In genomic region chr3:104835376-104835775, GRCh38 we compare ENCODE assay signal across 19 cellular contexts.
DNase-seq lines count a peak whose midpoint lies in the region; ATAC-seq, FAIRE-seq and TF ChIP-seq lines count a peak whose summit lies in the region.
"Had no signal": no experiment of that assay in that cellular context is flagged by ENCODE, and none has a peak within 500 bp of the region (broad histone marks: within the 10 kb centered on the region; RNA-seq: fewer than 3 reads in every experiment).

No MANE protein-coding gene starts in this region.

- no peak overlapping the region for H3K14ac ChIP-seq in mesenchymal stem cell (ENCODE audit: low read length in 2 of 2)

- no peak overlapping the region for H3K23ac ChIP-seq in mesenchymal stem cell (ENCODE audit: low read length in 2 of 2)

- H4K20me1 ChIP-seq in GM23338 (replicated peaks; ENCODE audit: insufficient read depth) = no peaks in the 10 kb centered on the region
- H4K20me1 ChIP-seq in endothelial cell of umbilical vein (replicated peaks; ENCODE audit: control insufficient read depth, extremely low read depth, insufficient read depth, low read length) = no peaks in the 10 kb centered on the region
- H4K20me1 ChIP-seq: BLaER1 had no signal

- H2BK5ac ChIP-seq in mesenchymal stem cell (ENCODE audit: low read depth, low read length, poor library complexity, severe bottlenecking) = no peak overlapping the region

- no peak overlapping the region for H3K4ac ChIP-seq in mesenchymal stem cell (ENCODE audit: low read depth in 1 of 2, low read length in 2 of 2)

- no peak overlapping the region for H3K4me3 Mint-ChIP-seq in GM23338
- H3K4me3 Mint-ChIP-seq: B cell; CD4-positive, CD25-positive, alpha-beta regulatory T cell; CD8-positive, alpha-beta T cell had no signal

- H3K4me3 ChIP-seq in GM23338 (no peak overlapping the region), HUES64 (ENCODE audit: low read length) (no peak overlapping the region), endothelial cell of umbilical vein (replicated peaks in 1 of 3; ENCODE audit: insufficient read depth in 1 of 3, low read depth in 1 of 3, low read length in 3 of 3) (no peak overlapping the region), mesenchymal stem cell (ENCODE audit: insufficient read depth in 1 of 2, low read depth in 1 of 2, low read length in 2 of 2) (no peak overlapping the region)
- H3K4me3 ChIP-seq: BLaER1, HAP-1 had no signal

- H3K27ac ChIP-seq in GM23338 (ENCODE audit: low read depth) = no peak overlapping the region
- peak overlapping the region; percentile 55; the same call in 1 of the 2 replicates for H3K27ac ChIP-seq in HUES64 (ENCODE audit: low read depth, low read length)
- no peak overlapping the region for H3K27ac ChIP-seq in endothelial cell of umbilical vein (ENCODE audit: insufficient read depth, low read depth, low read length)
- no peak overlapping the region for H3K27ac ChIP-seq in mesenchymal stem cell (ENCODE audit: low read length, poor library complexity, severe bottlenecking)
- H3K27ac ChIP-seq: 22Rv1, BLaER1, C4-2B had no signal

- 88% methylated on average over 1 of the region's 1 CpG for WGBS in HUES64
- 90% methylated on average over 1 of the region's 1 CpG for WGBS in mesenchymal stem cell

- no peaks in the 10 kb centered on the region for H3K36me3 Mint-ChIP-seq in GM23338 (ENCODE audit: low read depth)
- H3K36me3 Mint-ChIP-seq: CD4-positive, CD25-positive, alpha-beta regulatory T cell; CD8-positive, alpha-beta T cell had no signal

- H3K4me2 ChIP-seq in GM23338 = no peak overlapping the region
- H3K4me2 ChIP-seq in endothelial cell of umbilical vein (ENCODE audit: insufficient read depth, low read length) = no peak overlapping the region
- H3K4me2 ChIP-seq in mesenchymal stem cell (ENCODE audit: low read length, poor library complexity, severe bottlenecking) = no peak overlapping the region
- H3K4me2 ChIP-seq: BLaER1 had no signal

- H3K9me2 ChIP-seq in GM23338 (ENCODE audit: insufficient read depth) = no peaks in the 10 kb centered on the region

- intact Hi-C loops in endothelial cell of umbilical vein (cut with micrococcal nuclease) = no loop called here

- BruUV-seq in endothelial cell of umbilical vein (replicated peaks; lab: Mats Ljungman, UMichigan) = no TSS peak

- H3K79me2 ChIP-seq in GM23338 (replicated peaks; ENCODE audit: insufficient read depth) (no peaks in the 10 kb centered on the region), endothelial cell of umbilical vein (ENCODE audit: control insufficient read depth, insufficient read depth, low read length) (no peaks in the 10 kb centered on the region)

- dilution Hi-C loops in endothelial cell of umbilical vein (cut with MboI; ENCODE audit: extremely low pct_ligation_motif_present, low sequenced_read_pairs) = no loop called here

- H3K9ac ChIP-seq in HUES64 (ENCODE audit: low read depth, low read length) (no peak overlapping the region), endothelial cell of umbilical vein (replicated peaks; ENCODE audit: extremely low read depth, insufficient read depth, low read length) (no peak overlapping the region), mesenchymal stem cell (ENCODE audit: low read length) (no peak overlapping the region)
- H3K9ac ChIP-seq: BLaER1 had no signal

- H3K18ac ChIP-seq in mesenchymal stem cell (ENCODE audit: low read depth in 1 of 2, low read length in 2 of 2) = no peak overlapping the region

- no peaks in the 10 kb centered on the region for H3F3A ChIP-seq in GM23338 (replicated peaks; ENCODE audit: low read depth)

- no peak overlapping the region for H2AK5ac ChIP-seq in mesenchymal stem cell (ENCODE audit: low read length, severe bottlenecking)

- POLR2A ChIA-PET in endothelial cell of umbilical vein (lab: Charles Lee) = no interaction called here

- H4K8ac ChIP-seq in mesenchymal stem cell (ENCODE audit: low read length) = no peak overlapping the region

- no peaks in the 10 kb centered on the region for H3K27me3 ChIP-seq in GM23338 (ENCODE audit: insufficient read depth)
- H3K27me3 ChIP-seq in HUES64 (ENCODE audit: insufficient read depth, low read length) = no peaks in the 10 kb centered on the region
- H3K27me3 ChIP-seq in endothelial cell of umbilical vein (ENCODE audit: control insufficient read depth in 2 of 2, insufficient read depth in 2 of 2, low read length in 2 of 2) = no peaks in the 10 kb centered on the region
- no peaks in the 10 kb centered on the region for H3K27me3 ChIP-seq in mesenchymal stem cell (ENCODE audit: control insufficient read depth in 1 of 2, insufficient read depth in 1 of 2, low read length in 2 of 2)
- H3K27me3 ChIP-seq: BLaER1 had no signal

- ATAC-seq in GM23338 (peak; percentile 45), GM21515 (IDR thresholded peaks at IDR 0.05; ENCODE audit: unreplicated experiment) (no peak)
- ATAC-seq: CD8-positive, alpha-beta T cell had no signal

- DNase-seq in GM23338 (ENCODE audit: low spot score) (peak; percentile 7), endothelial cell of umbilical vein (ENCODE audit: low read depth, low spot score) (peak; percentile 51), HUDEP-2 (lab: John Stamatoyannopoulos, UW; ENCODE audit: unreplicated experiment in 76 of 76) (no peak), mesenchymal stem cell (no peak)
- DNase-seq: Caco-2; CD4-positive, CD25-positive, alpha-beta regulatory T cell; CD8-positive, alpha-beta T cell; DMS153; DND-41 had no signal

- no peak overlapping the region for H2BK15ac ChIP-seq in mesenchymal stem cell (ENCODE audit: low read depth, poor library complexity, severe bottlenecking)

- H3K79me1 ChIP-seq in mesenchymal stem cell (replicated peaks; ENCODE audit: low read length, poor library complexity, severe bottlenecking) = no peaks in the 10 kb centered on the region

- peaks cover 5% of the 10 kb centered on the region for H3K27me3 Mint-ChIP-seq in GM23338 (ENCODE audit: insufficient read depth, low read depth, poor library complexity)
- H3K27me3 Mint-ChIP-seq: B cell; CD4-positive, CD25-positive, alpha-beta regulatory T cell had no signal

- peaks cover 35% of the 10 kb centered on the region for H3K4me1 ChIP-seq in GM23338 (ENCODE audit: insufficient read depth)
- H3K4me1 ChIP-seq in HUES64 (ENCODE audit: insufficient read depth, low read length) = peaks cover 21% of the 10 kb centered on the region
- H3K4me1 ChIP-seq in endothelial cell of umbilical vein (ENCODE audit: control insufficient read depth, extremely low read depth, insufficient read depth, low read length) = no peaks in the 10 kb centered on the region
- H3K4me1 ChIP-seq in mesenchymal stem cell (ENCODE audit: control insufficient read depth, insufficient read depth, low read depth, low read length) = no peaks in the 10 kb centered on the region
- H3K4me1 ChIP-seq: BLaER1, Caco-2, HAP-1 had no signal

- H3K36me3 ChIP-seq in GM23338 (ENCODE audit: insufficient read depth) (no peaks in the 10 kb centered on the region), HUES64 (ENCODE audit: insufficient read depth, low read length) (no peaks in the 10 kb centered on the region), endothelial cell of umbilical vein (ENCODE audit: control insufficient read depth in 2 of 2, extremely low read depth in 1 of 2, insufficient read depth in 2 of 2, low read length in 2 of 2) (no peaks in the 10 kb centered on the region), mesenchymal stem cell (ENCODE audit: control insufficient read depth in 1 of 2, insufficient read depth in 2 of 2, low read depth in 1 of 2, low read length in 2 of 2) (no peaks in the 10 kb centered on the region)
- H3K36me3 ChIP-seq: BLaER1, HAP-1 had no signal

- peaks cover 25% of the 10 kb centered on the region for H3K4me1 Mint-ChIP-seq in GM23338
- H3K4me1 Mint-ChIP-seq: B cell; CD4-positive, CD25-positive, alpha-beta regulatory T cell had no signal

- no peak overlapping the region for H2BK12ac ChIP-seq in mesenchymal stem cell (ENCODE audit: low read length in 2 of 2)

- peak overlapping the region; percentile 80 for H3K27ac Mint-ChIP-seq in GM23338
- H3K27ac Mint-ChIP-seq: B cell; CD8-positive, alpha-beta T cell had no signal

- H4K91ac ChIP-seq in mesenchymal stem cell (ENCODE audit: low read length) = no peak overlapping the region

- no peak for TF ChIP-seq CTCF in GM23338 (conservative IDR thresholded peaks at IDR 0.05; ENCODE audit: low read depth in 2 of 2)
- TF ChIP-seq CTCF in endothelial cell of umbilical vein (IDR thresholded peaks at IDR 0.05; ENCODE audit: extremely low read depth in 1 of 2, insufficient read depth in 1 of 2, low read depth in 1 of 2, low read length in 2 of 2) = no peak

- H2AFZ ChIP-seq in GM23338 (peak overlapping the region; percentile 18; the same call in 1 of the 2 replicates), endothelial cell of umbilical vein (ENCODE audit: low read depth, low read length) (no peak overlapping the region), mesenchymal stem cell (ENCODE audit: low read depth, low read length) (no peak overlapping the region)

- H2BK120ac ChIP-seq in mesenchymal stem cell (ENCODE audit: low read depth, low read length) = no peak overlapping the region

- H3K9me1 ChIP-seq in endothelial cell of umbilical vein (replicated peaks; ENCODE audit: control insufficient read depth, extremely low read depth, insufficient read depth, low read length) = peaks cover 2% of the 10 kb centered on the region

- no peaks in the 10 kb centered on the region; the same call in 2 of the 3 replicates for H3K9me3 Mint-ChIP-seq in GM23338
- H3K9me3 Mint-ChIP-seq: CD8-positive, alpha-beta T cell had no signal

- FAIRE-seq in endothelial cell of umbilical vein (lab: Jason Lieb, UNC) = no peak
- FAIRE-seq: A204.1, G401.6, GM12892 had no signal

- H3K9me3 ChIP-seq in HUES64 (ENCODE audit: insufficient read depth, low read depth, low read length) (no peaks in the 10 kb centered on the region), endothelial cell of umbilical vein (replicated peaks; ENCODE audit: control insufficient read depth, insufficient read depth, low read length) (no peaks in the 10 kb centered on the region), mesenchymal stem cell (ENCODE audit: control insufficient read depth, low read length) (no peaks in the 10 kb centered on the region)
- H3K9me3 ChIP-seq: BLaER1, Caco-2, HAP-1 had no signal

- CTCF ChIA-PET in endothelial cell of umbilical vein (lab: Charles Lee) = interaction anchor here (1.4 kb wide), 1 partner anchor 48 kb away, joined by 3 read pairs; no protein-coding TSS in a partner anchor

- no peak for TF ChIP-seq POLR2A in endothelial cell of umbilical vein (IDR thresholded peaks at IDR 0.05; ENCODE audit: low read depth, low read length)

TF ChIP-seq in endothelial cell of umbilical vein, 7 proteins besides CTCF, POLR2A, EP300 and RAD21:
- TF ChIP-seq POLR2AphosphoS5 (IDR thresholded peaks at IDR 0.05; ENCODE audit: insufficient read depth, low read depth, low read length) = no peak
- no peak for TF ChIP-seq FOS (IDR thresholded peaks at IDR 0.05; ENCODE audit: borderline replicate concordance, insufficient read depth, low read length)

Comparison
In these comparisons a context has a peak if more than half of its experiments do, and no peak if none do; other contexts are left out.
1. DNase-seq: peak in GM23338 (single experiment) and endothelial cell of umbilical vein (single experiment); none in HUDEP-2 (0 of 76) and mesenchymal stem cell (single experiment).